In genomic region chr3:169479314-169479939, GRCh38 we compare ENCODE assay signal across 1 cellular context.
TF ChIP-seq lines count a peak whose summit lies in the region.

No MANE protein-coding gene starts in this region.

TF ChIP-seq in H1, 55 proteins besides CTCF, POLR2A, EP300 and RAD21 (continued from another document):
- no peak for TF ChIP-seq ATF2 (IDR thresholded peaks at IDR 0.05; ENCODE audit: low read length)
- no peak for TF ChIP-seq SIX5 (IDR thresholded peaks at IDR 0.05; ENCODE audit: low read depth, low read length)
- no peak for TF ChIP-seq JUND (IDR thresholded peaks at IDR 0.05; ENCODE audit: low read length)
